In genomic region chr1:178323067-178323466, GRCh38 we compare ENCODE assay signal across 1 cellular context.
TF ChIP-seq lines count a peak whose summit lies in the region.

No MANE protein-coding gene starts in this region.

TF ChIP-seq in A549, 52 proteins besides CTCF, POLR2A, EP300 and RAD21 (continued from another document):
- TF ChIP-seq HES2 (IDR thresholded peaks at IDR 0.05) (no peak), MYC (IDR thresholded peaks at IDR 0.05; ENCODE audit: borderline replicate concordance, low read length) (no peak), POLR2AphosphoS2 (conservative IDR thresholded peaks at IDR 0.05; ENCODE audit: low read length) (no peak), SMC3 (IDR thresholded peaks at IDR 0.05) (no peak), MAZ (IDR thresholded peaks at IDR 0.05; ENCODE audit: borderline replicate concordance, low read depth, low read length) (no peak)
